32 cellular contexts compared by ENCODE assay signal in the genomic region with DNA sequence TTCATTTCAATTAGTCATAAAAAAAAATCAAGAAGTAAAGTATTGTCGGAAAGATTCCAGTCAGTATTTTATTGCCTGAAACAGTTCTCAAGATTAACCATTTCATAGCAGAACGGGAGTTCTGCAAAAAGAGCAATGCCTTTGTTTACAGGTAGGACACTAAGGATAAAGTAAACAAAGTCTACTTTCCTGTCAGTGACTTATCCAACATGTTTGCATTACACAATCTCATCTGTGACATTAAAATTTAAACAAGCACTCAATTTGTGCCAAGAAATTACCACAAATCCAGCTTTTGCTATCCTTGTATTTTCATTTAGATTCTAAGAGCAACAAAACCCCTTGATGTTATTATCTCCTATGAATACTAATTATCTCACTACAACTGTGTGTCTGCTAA.
"Had no signal": no experiment of that assay in that cellular context is flagged by ENCODE, and none has a peak within 500 bp of the region (broad histone marks: within the 10 kb centered on the region; RNA-seq: fewer than 3 reads in every experiment).

No MANE protein-coding gene starts in this region.

- H3K4me2 ChIP-seq: PC-9 had no signal

- H3K4me3 ChIP-seq: PC-9 had no signal

- H3K27ac ChIP-seq: PC-9, VCaP had no signal

- H2AFZ ChIP-seq: PC-9 had no signal

- ATAC-seq: activated naive CD4-positive, alpha-beta T cell treated with anti-CD3 and anti-CD28 coated beads, Interleukin-2, amount 50 U/mL, for 72 hours; activated T-cell treated with anti-CD3 and anti-CD28 coated beads, Interleukin-2, amount 50 U/mL, for 4 hours had no signal

- DNase-seq: activated B cell treated with CpG ODN at 0.5 μM for 24 hours; activated CD4-positive, alpha-beta memory T cell treated with anti-CD3 and anti-CD28 coated beads for 36 hours; activated CD4-positive, alpha-beta T cell treated with anti-CD3 and anti-CD28 coated beads for 4 hours; activated CD4-positive, alpha-beta T cell treated with anti-CD3 and anti-CD28 coated beads, Interleukin-2, amount 50 U/mL, for 1 hour; activated CD4-positive, CD25-positive, alpha-beta regulatory T cell treated with anti-CD3 and anti-CD28 coated beads, Interleukin-2, amount 50 U/mL, for 72 hours; activated CD8-positive, alpha-beta memory T cell treated with anti-CD3 and anti-CD28 coated beads, Interleukin-2, amount 50 U/mL, for 4 hours; activated gamma-delta T cell treated with Interleukin-2 at 50 U/mL for 16 hours; activated naive CD4-positive, alpha-beta T cell treated with anti-CD3 and anti-CD28 coated beads for 36 hours; activated T-cell treated with anti-CD3 and anti-CD28 coated beads for 4 hours; activated T-cell treated with anti-CD3 and anti-CD28 coated beads, Interleukin-2, amount 50 U/mL, for 4 hours; anterior cingulate cortex; caudate nucleus; Kasumi-1; KG1; NCI-H1092 treated with DMSO at 0.1 percent for 48 hours; NCI-H1417; NCI-H146; NCI-H187; NCI-H2081; NCI-H2171 treated with DMSO at 0.1 percent for 48 hours; NCI-H226; NCI-H446 treated with DMSO at 0.1 percent for 48 hours; NCI-H524 treated with DMSO at 0.1 percent for 48 hours; NK-92 treated with Interleukin-12 subunit alpha and Interleukin-12 subunit beta, amount 100 ng/mL, for 24 hours; PC-9; Right ventricle myocardium superior; SW 1271; T-helper 1 cell; T-helper 2 cell; T-helper 9 cell had no signal
